In the genomic region with DNA sequence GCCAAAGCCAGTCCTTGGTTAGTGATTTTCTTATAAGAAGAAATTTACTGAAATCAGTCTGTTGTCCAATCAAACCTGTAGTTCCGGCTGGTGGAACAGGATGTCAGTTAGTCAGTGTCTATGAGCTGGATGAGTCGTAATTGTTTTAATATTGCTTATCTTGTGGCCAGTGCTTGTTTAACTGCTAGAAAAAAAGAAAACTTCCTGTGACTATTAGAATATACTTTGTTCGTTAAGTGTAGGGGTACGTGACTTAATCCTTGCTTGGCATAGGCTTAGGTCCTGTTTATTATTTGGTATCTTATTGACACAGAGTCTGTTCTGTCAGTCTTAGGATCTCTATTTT, we compare ENCODE assay signal across 2 cellular contexts.
TF ChIP-seq lines count a peak whose summit lies in the region.

No MANE protein-coding gene starts in this region.

TF ChIP-seq in SK-N-SH, 30 proteins besides CTCF, POLR2A, EP300 and RAD21 (continued from another document):
- TF ChIP-seq, protein P1, sequence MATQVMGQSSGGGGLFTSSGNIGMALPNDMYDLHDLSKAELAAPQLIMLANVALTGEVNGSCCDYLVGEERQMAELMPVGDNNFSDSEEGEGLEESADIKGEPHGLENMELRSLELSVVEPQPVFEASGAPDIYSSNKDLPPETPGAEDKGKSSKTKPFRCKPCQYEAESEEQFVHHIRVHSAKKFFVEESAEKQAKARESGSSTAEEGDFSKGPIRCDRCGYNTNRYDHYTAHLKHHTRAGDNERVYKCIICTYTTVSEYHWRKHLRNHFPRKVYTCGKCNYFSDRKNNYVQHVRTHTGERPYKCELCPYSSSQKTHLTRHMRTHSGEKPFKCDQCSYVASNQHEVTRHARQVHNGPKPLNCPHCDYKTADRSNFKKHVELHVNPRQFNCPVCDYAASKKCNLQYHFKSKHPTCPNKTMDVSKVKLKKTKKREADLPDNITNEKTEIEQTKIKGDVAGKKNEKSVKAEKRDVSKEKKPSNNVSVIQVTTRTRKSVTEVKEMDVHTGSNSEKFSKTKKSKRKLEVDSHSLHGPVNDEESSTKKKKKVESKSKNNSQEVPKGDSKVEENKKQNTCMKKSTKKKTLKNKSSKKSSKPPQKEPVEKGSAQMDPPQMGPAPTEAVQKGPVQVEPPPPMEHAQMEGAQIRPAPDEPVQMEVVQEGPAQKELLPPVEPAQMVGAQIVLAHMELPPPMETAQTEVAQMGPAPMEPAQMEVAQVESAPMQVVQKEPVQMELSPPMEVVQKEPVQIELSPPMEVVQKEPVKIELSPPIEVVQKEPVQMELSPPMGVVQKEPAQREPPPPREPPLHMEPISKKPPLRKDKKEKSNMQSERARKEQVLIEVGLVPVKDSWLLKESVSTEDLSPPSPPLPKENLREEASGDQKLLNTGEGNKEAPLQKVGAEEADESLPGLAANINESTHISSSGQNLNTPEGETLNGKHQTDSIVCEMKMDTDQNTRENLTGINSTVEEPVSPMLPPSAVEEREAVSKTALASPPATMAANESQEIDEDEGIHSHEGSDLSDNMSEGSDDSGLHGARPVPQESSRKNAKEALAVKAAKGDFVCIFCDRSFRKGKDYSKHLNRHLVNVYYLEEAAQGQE (IDR thresholded peaks at IDR 0.05; ENCODE audit: low read depth, low read length), result no peak
- TF ChIP-seq FOXM1 (IDR thresholded peaks at IDR 0.05; ENCODE audit: low read depth) (no peak), MXI1 (IDR thresholded peaks at IDR 0.05; ENCODE audit: low read depth, low read length) (no peak), FOSL2 (IDR thresholded peaks at IDR 0.05; ENCODE audit: borderline replicate concordance, low read depth) (no peak), RCOR1 (IDR thresholded peaks at IDR 0.05; ENCODE audit: low read length) (no peak)
- TF ChIP-seq, protein P2, sequence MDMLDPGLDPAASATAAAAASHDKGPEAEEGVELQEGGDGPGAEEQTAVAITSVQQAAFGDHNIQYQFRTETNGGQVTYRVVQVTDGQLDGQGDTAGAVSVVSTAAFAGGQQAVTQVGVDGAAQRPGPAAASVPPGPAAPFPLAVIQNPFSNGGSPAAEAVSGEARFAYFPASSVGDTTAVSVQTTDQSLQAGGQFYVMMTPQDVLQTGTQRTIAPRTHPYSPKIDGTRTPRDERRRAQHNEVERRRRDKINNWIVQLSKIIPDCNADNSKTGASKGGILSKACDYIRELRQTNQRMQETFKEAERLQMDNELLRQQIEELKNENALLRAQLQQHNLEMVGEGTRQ (IDR thresholded peaks at IDR 0.05; ENCODE audit: borderline replicate concordance, low read depth, low read length), result no peak

TF ChIP-seq in SK-N-SH treated with all-trans-retinoic acid at 6 μM for 48 hours, 23 proteins besides CTCF, POLR2A, EP300 and RAD21 (continued from another document):
- TF ChIP-seq, protein P3, sequence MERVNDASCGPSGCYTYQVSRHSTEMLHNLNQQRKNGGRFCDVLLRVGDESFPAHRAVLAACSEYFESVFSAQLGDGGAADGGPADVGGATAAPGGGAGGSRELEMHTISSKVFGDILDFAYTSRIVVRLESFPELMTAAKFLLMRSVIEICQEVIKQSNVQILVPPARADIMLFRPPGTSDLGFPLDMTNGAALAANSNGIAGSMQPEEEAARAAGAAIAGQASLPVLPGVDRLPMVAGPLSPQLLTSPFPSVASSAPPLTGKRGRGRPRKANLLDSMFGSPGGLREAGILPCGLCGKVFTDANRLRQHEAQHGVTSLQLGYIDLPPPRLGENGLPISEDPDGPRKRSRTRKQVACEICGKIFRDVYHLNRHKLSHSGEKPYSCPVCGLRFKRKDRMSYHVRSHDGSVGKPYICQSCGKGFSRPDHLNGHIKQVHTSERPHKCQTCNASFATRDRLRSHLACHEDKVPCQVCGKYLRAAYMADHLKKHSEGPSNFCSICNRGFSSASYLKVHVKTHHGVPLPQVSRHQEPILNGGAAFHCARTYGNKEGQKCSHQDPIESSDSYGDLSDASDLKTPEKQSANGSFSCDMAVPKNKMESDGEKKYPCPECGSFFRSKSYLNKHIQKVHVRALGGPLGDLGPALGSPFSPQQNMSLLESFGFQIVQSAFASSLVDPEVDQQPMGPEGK (CRISPR knock-in tag; IDR thresholded peaks at IDR 0.05; ENCODE audit: borderline replicate concordance), result no peak
- no peak for TF ChIP-seq SNAI2 (CRISPR knock-in tag; IDR thresholded peaks at IDR 0.05)
- TF ChIP-seq ZC3H10 (CRISPR knock-in tag; IDR thresholded peaks at IDR 0.05), result no peak
- TF ChIP-seq, protein P4, sequence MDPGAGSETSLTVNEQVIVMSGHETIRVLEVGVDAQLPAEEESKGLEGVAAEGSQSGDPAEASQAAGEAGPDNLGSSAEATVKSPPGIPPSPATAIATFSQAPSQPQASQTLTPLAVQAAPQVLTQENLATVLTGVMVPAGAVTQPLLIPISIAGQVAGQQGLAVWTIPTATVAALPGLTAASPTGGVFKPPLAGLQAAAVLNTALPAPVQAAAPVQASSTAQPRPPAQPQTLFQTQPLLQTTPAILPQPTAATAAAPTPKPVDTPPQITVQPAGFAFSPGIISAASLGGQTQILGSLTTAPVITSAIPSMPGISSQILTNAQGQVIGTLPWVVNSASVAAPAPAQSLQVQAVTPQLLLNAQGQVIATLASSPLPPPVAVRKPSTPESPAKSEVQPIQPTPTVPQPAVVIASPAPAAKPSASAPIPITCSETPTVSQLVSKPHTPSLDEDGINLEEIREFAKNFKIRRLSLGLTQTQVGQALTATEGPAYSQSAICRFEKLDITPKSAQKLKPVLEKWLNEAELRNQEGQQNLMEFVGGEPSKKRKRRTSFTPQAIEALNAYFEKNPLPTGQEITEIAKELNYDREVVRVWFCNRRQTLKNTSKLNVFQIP (CRISPR knock-in tag; IDR thresholded peaks at IDR 0.05; ENCODE audit: borderline replicate concordance, low read depth), result no peak
- no peak for TF ChIP-seq TOX (CRISPR knock-in tag; IDR thresholded peaks at IDR 0.05; ENCODE audit: borderline replicate concordance)
- TF ChIP-seq, protein P5, sequence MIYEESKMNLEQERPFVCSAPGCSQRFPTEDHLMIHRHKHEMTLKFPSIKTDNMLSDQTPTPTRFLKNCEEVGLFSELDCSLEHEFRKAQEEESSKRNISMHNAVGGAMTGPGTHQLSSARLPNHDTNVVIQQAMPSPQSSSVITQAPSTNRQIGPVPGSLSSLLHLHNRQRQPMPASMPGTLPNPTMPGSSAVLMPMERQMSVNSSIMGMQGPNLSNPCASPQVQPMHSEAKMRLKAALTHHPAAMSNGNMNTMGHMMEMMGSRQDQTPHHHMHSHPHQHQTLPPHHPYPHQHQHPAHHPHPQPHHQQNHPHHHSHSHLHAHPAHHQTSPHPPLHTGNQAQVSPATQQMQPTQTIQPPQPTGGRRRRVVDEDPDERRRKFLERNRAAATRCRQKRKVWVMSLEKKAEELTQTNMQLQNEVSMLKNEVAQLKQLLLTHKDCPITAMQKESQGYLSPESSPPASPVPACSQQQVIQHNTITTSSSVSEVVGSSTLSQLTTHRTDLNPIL (CRISPR knock-in tag; IDR thresholded peaks at IDR 0.05; ENCODE audit: low read depth), result no peak
- TF ChIP-seq ZFP30 (CRISPR knock-in tag; IDR thresholded peaks at IDR 0.05), result no peak
- no peak for TF ChIP-seq RARB (CRISPR knock-in tag; IDR thresholded peaks at IDR 0.05)
- TF ChIP-seq ARNTL (CRISPR knock-in tag; IDR thresholded peaks at IDR 0.05; ENCODE audit: borderline replicate concordance, low read depth), result no peak
- TF ChIP-seq ZNF8 (CRISPR knock-in tag; IDR thresholded peaks at IDR 0.05), result no peak
TF ChIP-seq in SK-N-SH treated with all-trans-retinoic acid at 6 μM for 48 hours: peak in this region for 0.
